ENCODE assay signal across 21 cellular contexts in genomic region chr14:71582705-71583104, GRCh38.
A peak's percentile ranks its signal among the peaks of the same experiment; 100 is the strongest.
DNase-seq lines count a peak whose midpoint lies in the region; ATAC-seq, FAIRE-seq and TF ChIP-seq lines count a peak whose summit lies in the region.
"Had no signal": no experiment of that assay in that cellular context is flagged by ENCODE, and none has a peak within 500 bp of the region (broad histone marks: within the 10 kb centered on the region; RNA-seq: fewer than 3 reads in every experiment).

No MANE protein-coding gene starts in this region.

- peak; percentile 14 for DNase-seq in AG20443 (ENCODE audit: low spot score)
- peak; percentile 56 for DNase-seq in NCI-H226
- no peak for DNase-seq in coronary artery (ENCODE audit: low spot score)
- no peak for DNase-seq in mesothelial cell of epicardium (ENCODE audit: low spot score in 2 of 2, unreplicated experiment in 2 of 2)
- DNase-seq in neural progenitor cell (ENCODE audit: low spot score): no peak
- DNase-seq in GM12891 (ENCODE audit: insufficient read length, low spot score): no peak
- no peak for DNase-seq in left lung
- DNase-seq: activated CD4-positive, alpha-beta T cell treated with anti-CD3 and anti-CD28 coated beads for 36 hours; activated T-cell treated with anti-CD3 and anti-CD28 coated beads for 4 hours; cerebellar nuclear complex; erythroblast; mesendoderm; NCI-H1930; NCI-H748 treated with DMSO at 0.1 percent for 48 hours; pancreas; RPMI8226; stomach; T-helper 17 cell had no signal

- H3K27me3 ChIP-seq in neural progenitor cell: no peaks in the 10 kb centered on the region
- no peaks in the 10 kb centered on the region for H3K27me3 ChIP-seq in left lung
- H3K27me3 ChIP-seq: pancreas, stomach had no signal

- no peaks in the 10 kb centered on the region for H3K36me3 ChIP-seq in neural progenitor cell
- H3K36me3 ChIP-seq in left lung: no peaks in the 10 kb centered on the region
- H3K36me3 ChIP-seq: pancreas had no signal

- peaks cover 42% of the 10 kb centered on the region for H3K4me1 ChIP-seq in neural progenitor cell
- peaks cover 0 to 37% of the 10 kb centered on the region in 2 donors for H3K4me1 ChIP-seq in left lung

- H3K4me2 ChIP-seq in neural progenitor cell: no peak overlapping the region

- H3K9me3 Mint-ChIP-seq in mesothelial cell of epicardium: no peaks in the 10 kb centered on the region
- H3K9me3 Mint-ChIP-seq in neural progenitor cell: no peaks in the 10 kb centered on the region

- TF ChIP-seq CTCF in coronary artery (IDR thresholded peaks at IDR 0.05) (no peak), mesothelial cell of epicardium (IDR thresholded peaks at IDR 0.05; ENCODE audit: unreplicated experiment) (no peak), neural progenitor cell (IDR thresholded peaks at IDR 0.05) (no peak), left lung (IDR thresholded peaks at IDR 0.05) (no peak)

- H3K4me3 ChIP-seq in coronary artery (no peak overlapping the region), neural progenitor cell (no peak overlapping the region), left lung (no peak overlapping the region)
- H3K4me3 ChIP-seq: pancreas, stomach had no signal

- H3K9me3 ChIP-seq in neural progenitor cell (ENCODE audit: low read depth) (no peaks in the 10 kb centered on the region), left lung (no peaks in the 10 kb centered on the region)
- H3K9me3 ChIP-seq: pancreas, stomach had no signal

- no peak overlapping the region for H3K9ac ChIP-seq in neural progenitor cell

- no peak for TF ChIP-seq POLR2A in GM12891 (IDR thresholded peaks at IDR 0.05; ENCODE audit: low read depth, low read length)

- FAIRE-seq in GM12891 (lab: Jason Lieb, UNC): no peak
- FAIRE-seq: pancreas had no signal

- H3K27ac Mint-ChIP-seq in mesothelial cell of epicardium: peak overlapping the region; percentile 76
- H3K27ac Mint-ChIP-seq in neural progenitor cell: no peak overlapping the region
- H3K27ac Mint-ChIP-seq: activated CD4-positive, alpha-beta T cell treated with anti-CD3 and anti-CD28 coated beads for 36 hours; activated naive CD4-positive, alpha-beta T cell treated with anti-CD3 and anti-CD28 coated beads, Interleukin-2, amount 50 U/mL, for 72 hours had no signal

- H3K4me1 Mint-ChIP-seq in mesothelial cell of epicardium (peaks cover 45% of the 10 kb centered on the region), neural progenitor cell (peaks cover 30% of the 10 kb centered on the region)

- no peak overlapping the region for H3K4me3 Mint-ChIP-seq in mesothelial cell of epicardium
- no peak overlapping the region for H3K4me3 Mint-ChIP-seq in neural progenitor cell
- H3K4me3 Mint-ChIP-seq: activated CD4-positive, alpha-beta T cell treated with anti-CD3 and anti-CD28 coated beads for 36 hours; T-helper 17 cell had no signal

- ATAC-seq in left lung (no peak), HG03432 (IDR thresholded peaks at IDR 0.05; ENCODE audit: unreplicated experiment) (no peak)
- ATAC-seq: activated CD4-positive, alpha-beta T cell treated with anti-CD3 and anti-CD28 coated beads for 36 hours; activated naive CD4-positive, alpha-beta T cell treated with anti-CD3 and anti-CD28 coated beads, Interleukin-2, amount 50 U/mL, for 72 hours; HCT116; T-helper 17 cell had no signal

- no peaks in the 10 kb centered on the region for H4K20me1 ChIP-seq in neural progenitor cell (ENCODE audit: low read depth)

- peaks cover 7% of the 10 kb centered on the region for H3K79me2 ChIP-seq in neural progenitor cell (ENCODE audit: low read depth)

- H3K27me3 Mint-ChIP-seq in mesothelial cell of epicardium (ENCODE audit: low read depth): no peaks in the 10 kb centered on the region
- no peaks in the 10 kb centered on the region for H3K27me3 Mint-ChIP-seq in neural progenitor cell (ENCODE audit: insufficient read depth, low read depth)
- H3K27me3 Mint-ChIP-seq: activated CD4-positive, alpha-beta T cell treated with anti-CD3 and anti-CD28 coated beads for 36 hours; T-helper 17 cell had no signal

- H3F3A ChIP-seq in neural progenitor cell (ENCODE audit: low read depth): peaks cover 21% of the 10 kb centered on the region

- H2AFZ ChIP-seq in neural progenitor cell (replicated peaks): no peak overlapping the region

- intact Hi-C loops in left lung (cut with DNase I): no loop called here

- H3K27ac ChIP-seq in coronary artery: peak overlapping the region; percentile 30 to 51
- H3K27ac ChIP-seq in neural progenitor cell: no peak overlapping the region
- H3K27ac ChIP-seq in left lung: peak overlapping the region in 1 of 2 donors; percentile 73
- H3K27ac ChIP-seq: pancreas had no signal

- no peaks in the 10 kb centered on the region for H3K36me3 Mint-ChIP-seq in mesothelial cell of epicardium
- H3K36me3 Mint-ChIP-seq in neural progenitor cell: no peaks in the 10 kb centered on the region

TF ChIP-seq in GM12891, 5 proteins besides CTCF, POLR2A, EP300 and RAD21:
- TF ChIP-seq PAX5 (IDR thresholded peaks at IDR 0.05; ENCODE audit: insufficient read depth, low read length, severe bottlenecking) (no peak), TAF1 (IDR thresholded peaks at IDR 0.05; ENCODE audit: low read depth, low read length) (no peak), POLR2AphosphoS5 (IDR thresholded peaks at IDR 0.05; ENCODE audit: low read depth, low read length) (no peak), POU2F2 (IDR thresholded peaks at IDR 0.05; ENCODE audit: low read depth, low read length) (no peak), SPI1 (IDR thresholded peaks at IDR 0.05; ENCODE audit: low read depth, low read length) (no peak)

Comparison
In these comparisons a context has a peak if more than half of its experiments do, and no peak if none do; other contexts are left out.
1. DNase-seq: peak in AG20443 (single experiment) and NCI-H226 (single experiment); none in coronary artery (single experiment), mesothelial cell of epicardium (0 of 2), neural progenitor cell (single experiment), GM12891 (single experiment) and left lung (0 of 2).